In the genomic region with DNA sequence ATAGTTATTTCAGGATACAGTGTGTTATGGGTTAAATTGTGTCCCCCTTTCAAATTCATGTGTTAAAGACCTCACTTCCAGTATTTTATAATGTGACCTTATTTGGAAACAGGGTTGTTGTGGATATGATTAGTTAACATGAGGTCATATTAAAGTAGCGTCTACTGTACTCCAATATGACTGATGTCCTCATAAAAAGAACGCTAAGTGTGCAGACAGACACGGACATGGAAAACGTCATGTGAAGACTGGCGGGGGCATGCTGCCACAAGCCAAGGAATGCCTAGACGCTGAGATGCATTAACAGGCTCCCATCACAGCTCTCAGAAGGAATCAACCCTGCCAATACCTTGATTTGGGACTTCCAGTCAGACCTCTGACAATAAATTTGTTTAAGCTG, we compare ENCODE assay signal across 13 cellular contexts. TPM values are rescaled to one million over a fixed set of nuclear protein-coding genes. Genes with fewer than 3 reads are reported as not detected.
A peak's percentile ranks its signal among the peaks of the same experiment; 100 is the strongest.
DNase-seq lines count a peak whose midpoint lies in the region; ATAC-seq and TF ChIP-seq lines count a peak whose summit lies in the region.
"Had no signal": no experiment of that assay in that cellular context is flagged by ENCODE, and none has a peak within 500 bp of the region (broad histone marks: within the 10 kb centered on the region; RNA-seq: fewer than 3 reads in every experiment).

No MANE protein-coding gene starts in this region.

- intact Hi-C loops in activated CD4-positive, alpha-beta T cell treated with anti-CD3 and anti-CD28 coated beads for 36 hours (cut with DNase I, micrococcal nuclease) = no loop called here
- intact Hi-C loops in esophagus muscularis mucosa (cut with DNase I) = loop anchor here (10.0 kb wide), 1 partner anchor 120 kb away; the partner anchor contains the start of gene LARP4B

- H3K27me3 Mint-ChIP-seq in activated CD4-positive, alpha-beta T cell treated with anti-CD3 and anti-CD28 coated beads for 36 hours = no peaks in the 10 kb centered on the region

- H3K36me3 Mint-ChIP-seq in activated CD4-positive, alpha-beta T cell treated with anti-CD3 and anti-CD28 coated beads for 36 hours (ENCODE audit: low read depth) = peaks cover 45% of the 10 kb centered on the region

- POLR2A ChIA-PET in activated CD4-positive, alpha-beta T cell treated with anti-CD3 and anti-CD28 coated beads for 36 hours (lab: Charles Lee) = no interaction called here
- POLR2A ChIA-PET in RWPE1 (lab: Yijun Ruan, JAX; ENCODE audit: low non-redundant PET) = no interaction called here

- H3K36me3 ChIP-seq in esophagus muscularis mucosa = peaks cover 0 to 37% (median 23%) of the 10 kb centered on the region in 4 donors
- H3K36me3 ChIP-seq in skeletal muscle satellite cell (ENCODE audit: insufficient read depth, low read length) = peaks cover 23% of the 10 kb centered on the region
- H3K36me3 ChIP-seq: colonic mucosa, thyroid gland had no signal

- H3K4me3 Mint-ChIP-seq in activated CD4-positive, alpha-beta T cell treated with anti-CD3 and anti-CD28 coated beads for 36 hours = peak overlapping the region; percentile 94

- CTCF ChIA-PET in activated CD4-positive, alpha-beta T cell treated with anti-CD3 and anti-CD28 coated beads for 36 hours (lab: Charles Lee) = no interaction called here
- CTCF ChIA-PET in RWPE1 (lab: Yijun Ruan, JAX) = interaction anchor here (0.8 kb wide), 1 partner anchor 55 kb away, joined by 3 read pairs; no protein-coding TSS in a partner anchor

- TF ChIP-seq EP300 in esophagus muscularis mucosa (IDR thresholded peaks at IDR 0.05) = no peak

- no peak for ATAC-seq in activated CD4-positive, alpha-beta T cell treated with anti-CD3 and anti-CD28 coated beads for 36 hours

- peak overlapping the region; percentile 87 for H3K4me2 ChIP-seq in skeletal muscle satellite cell (ENCODE audit: low read length)

- TF ChIP-seq POLR2A in esophagus muscularis mucosa (IDR thresholded peaks at IDR 0.05; ENCODE audit: low read depth) = no peak

- H3K27me3 ChIP-seq in esophagus muscularis mucosa (no peaks in the 10 kb centered on the region), skeletal muscle satellite cell (ENCODE audit: control insufficient read depth, insufficient read depth, low read length) (no peaks in the 10 kb centered on the region)
- H3K27me3 ChIP-seq: colonic mucosa, thyroid gland had no signal

- peak overlapping the region; percentile 70 for H3K27ac Mint-ChIP-seq in activated CD4-positive, alpha-beta T cell treated with anti-CD3 and anti-CD28 coated beads for 36 hours

- H3K4me1 ChIP-seq in esophagus muscularis mucosa (peaks cover 49 to 67% (median 60%) of the 10 kb centered on the region in 4 donors), skeletal muscle satellite cell (ENCODE audit: control insufficient read depth, insufficient read depth, low read length) (peaks cover 32% of the 10 kb centered on the region)

- peaks cover 71% of the 10 kb centered on the region for H3K4me1 Mint-ChIP-seq in activated CD4-positive, alpha-beta T cell treated with anti-CD3 and anti-CD28 coated beads for 36 hours

- no peak for TF ChIP-seq CTCF in RWPE1 (conservative IDR thresholded peaks at IDR 0.05; ENCODE audit: low read depth)
- no peak for TF ChIP-seq CTCF in esophagus muscularis mucosa (IDR thresholded peaks at IDR 0.05)

- H3K9ac ChIP-seq in skeletal muscle satellite cell (ENCODE audit: low read depth, low read length) = peak overlapping the region; percentile 100

- H3K4me3 ChIP-seq in esophagus muscularis mucosa = peak overlapping the region in 3 of 4 donors; percentile 94 to 97 (median 96)
- H3K4me3 ChIP-seq in skeletal muscle satellite cell (ENCODE audit: low read length) = peak overlapping the region; percentile 98

- no peak for DNase-seq in activated CD4-positive, alpha-beta T cell treated with anti-CD3 and anti-CD28 coated beads for 36 hours
- DNase-seq in activated CD4-positive, alpha-beta T cell treated with anti-CD3 and anti-CD28 coated beads for 1 hour = no peak
- DNase-seq in RWPE1 (ENCODE audit: low spot score) = peak; percentile 60
- DNase-seq in esophagus muscularis mucosa (ENCODE audit: extremely low spot score) = no peak
- DNase-seq in stimulated activated CD4-positive, alpha-beta T cell treated with anti-CD3 and anti-CD28 coated beads, Interleukin-12 subunit alpha, Interleukin-12 subunit beta, amount 100 ng/mL, for 4 hours = no peak
- DNase-seq in CD1c-positive myeloid dendritic cell (ENCODE audit: extremely low spot score) = no peak
- no peak for DNase-seq in SKM-1 treated with dmso at 0.1 percent for 144 hours (lab: John Stamatoyannopoulos, UW; ENCODE audit: unreplicated experiment)
- DNase-seq: colonic mucosa, Kasumi-1, posterior cingulate gyrus, thyroid gland had no signal

- H3K27ac ChIP-seq in RWPE1 (peak overlapping the region; percentile 61; the same call in 1 of the 2 replicates), esophagus muscularis mucosa (replicated peaks in 1 of 4) (peak overlapping the region in 1 of 4 donors; percentile 100)
- H3K27ac ChIP-seq: colonic mucosa had no signal

- H3K9me3 Mint-ChIP-seq in activated CD4-positive, alpha-beta T cell treated with anti-CD3 and anti-CD28 coated beads for 36 hours (ENCODE audit: low read depth) = no peaks in the 10 kb centered on the region

- no peaks in the 10 kb centered on the region for H3K9me3 ChIP-seq in esophagus muscularis mucosa
- H3K9me3 ChIP-seq in skeletal muscle satellite cell (replicated peaks; ENCODE audit: low read length) = no peaks in the 10 kb centered on the region
- H3K9me3 ChIP-seq: colonic mucosa, thyroid gland had no signal

- 62% methylated on average over 6 of the region's 6 CpGs for WGBS in esophagus muscularis mucosa

RNA-seq across cellular contexts. Expression of gene WDR37, which starts 1.5 kb away (rescaled TPM):
- 10 to 100 TPM; 16.3 to 16.8 TPM for total RNA-seq in activated CD4-positive, alpha-beta T cell treated with anti-CD3 and anti-CD28 coated beads for 36 hours
- total RNA-seq in esophagus muscularis mucosa = 10 to 100 TPM in 3 of 4 donors, 1 to 10 TPM in 1; 9.1 to 17.2 (median 13.2) TPM
- 13.2 and 13.3 TPM in 2 replicates for total RNA-seq in skeletal muscle satellite cell (2012; rRNA removed)

RNA-seq across cellular contexts. Expression of gene IDI1, which starts 5.8 kb away (rescaled TPM):
- 10 to 100 TPM; 40.4 to 66.0 TPM for total RNA-seq in activated CD4-positive, alpha-beta T cell treated with anti-CD3 and anti-CD28 coated beads for 36 hours
- total RNA-seq in esophagus muscularis mucosa = 10 to 100 TPM; 16.8 to 33.3 (median 23.4) TPM
- 39.5 and 86.9 TPM in 2 replicates for total RNA-seq in skeletal muscle satellite cell (2012; rRNA removed)

RNA-seq across cellular contexts. Expression of gene IDI2, which starts 29.0 kb away (rescaled TPM):
- not detected for total RNA-seq in activated CD4-positive, alpha-beta T cell treated with anti-CD3 and anti-CD28 coated beads for 36 hours
- total RNA-seq in esophagus muscularis mucosa = not detected
- total RNA-seq in skeletal muscle satellite cell (2012; rRNA removed) = not detected in 2 replicates
- total RNA-seq: colonic mucosa; T-helper 2 cell treated with Interferon-gamma antibody and Interleukin-4, amounts not matched to agents 100 ng/mL and 5 ng/mL, for 36 hours; thyroid gland had no signal
